8 cellular contexts compared by ENCODE assay signal in the genomic region with DNA sequence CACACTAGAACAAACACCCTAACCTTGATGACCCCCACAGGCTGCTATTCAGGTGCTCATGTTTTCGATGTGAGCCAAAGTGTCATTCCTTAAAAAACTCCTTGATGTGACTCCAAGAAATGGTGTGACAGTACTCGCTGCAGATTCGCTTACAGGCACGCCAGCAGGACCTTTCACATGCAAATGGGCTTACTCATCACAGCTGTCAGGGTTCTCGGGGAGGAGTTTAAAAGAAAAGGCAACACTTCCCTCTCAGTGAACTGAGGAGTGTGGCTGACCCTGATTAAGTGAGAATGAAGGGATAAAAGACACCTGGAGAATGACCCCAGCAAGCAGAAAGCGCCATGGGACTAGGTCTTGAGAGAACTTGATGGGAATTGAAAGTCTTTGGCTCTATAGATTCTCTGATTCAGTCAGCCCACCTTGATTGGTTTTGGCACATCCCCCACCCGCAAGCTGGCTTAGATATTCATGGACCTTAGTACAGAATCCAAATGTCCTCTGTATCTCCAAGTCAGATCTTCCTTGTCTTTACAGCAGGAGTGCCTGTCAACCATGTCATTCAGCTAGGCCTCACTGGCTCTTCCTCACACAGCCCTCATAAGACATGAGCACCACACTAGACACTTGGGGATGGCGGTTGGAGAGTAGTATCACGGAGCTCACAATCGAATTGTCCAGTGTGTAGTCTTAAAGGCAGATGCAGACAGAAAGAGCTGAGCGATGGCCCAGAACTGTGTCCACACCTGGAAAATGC.
DNase-seq lines count a peak whose midpoint lies in the region; ATAC-seq and TF ChIP-seq lines count a peak whose summit lies in the region.

No MANE protein-coding gene starts in this region.

- no peak for TF ChIP-seq CTCF in GM10248 (IDR thresholded peaks at IDR 0.05; ENCODE audit: control extremely low read depth, extremely low read depth, low read depth, missing control alignments)

- no peaks in the 10 kb centered on the region for H3K9me3 Mint-ChIP-seq in activated T-helper 2 cell treated with anti-CD3 and anti-CD28 coated beads, Interferon-gamma antibody, Interleukin-2, Interleukin-4, amounts not matched to agents 10 μg/mL and 5 μg/mL and 100 μg/mL, durations not matched to agents 14 hours and 24 hours and 36 hours
- no peaks in the 10 kb centered on the region for H3K9me3 Mint-ChIP-seq in activated CD4-positive, alpha-beta T cell treated with anti-CD3 and anti-CD28 coated beads, Interleukin-2, amount 10 ng/mL, durations not matched to agents 7 days and 5 days

- no peaks in the 10 kb centered on the region for H3K27me3 Mint-ChIP-seq in activated T-helper 2 cell treated with anti-CD3 and anti-CD28 coated beads, Interferon-gamma antibody, Interleukin-2, Interleukin-4, amounts not matched to agents 10 μg/mL and 5 μg/mL and 100 μg/mL, durations not matched to agents 14 hours and 24 hours and 36 hours (ENCODE audit: low read depth)
- H3K27me3 Mint-ChIP-seq in activated CD4-positive, alpha-beta T cell treated with anti-CD3 and anti-CD28 coated beads, Interleukin-2, amount 10 ng/mL, durations not matched to agents 7 days and 5 days: no peaks in the 10 kb centered on the region

- peak overlapping the region; percentile 67 for H3K27ac Mint-ChIP-seq in activated T-helper 2 cell treated with anti-CD3 and anti-CD28 coated beads, Interferon-gamma antibody, Interleukin-2, Interleukin-4, amounts not matched to agents 10 μg/mL and 5 μg/mL and 100 μg/mL, durations not matched to agents 14 hours and 24 hours and 36 hours
- H3K27ac Mint-ChIP-seq in activated CD4-positive, alpha-beta T cell treated with anti-CD3 and anti-CD28 coated beads, Interleukin-2, amount 10 ng/mL, durations not matched to agents 7 days and 5 days: no peak overlapping the region

- H3K4me3 Mint-ChIP-seq in activated T-helper 2 cell treated with anti-CD3 and anti-CD28 coated beads, Interferon-gamma antibody, Interleukin-2, Interleukin-4, amounts not matched to agents 10 μg/mL and 5 μg/mL and 100 μg/mL, durations not matched to agents 14 hours and 24 hours and 36 hours (ENCODE audit: low read depth): no peak overlapping the region
- H3K4me3 Mint-ChIP-seq in activated CD4-positive, alpha-beta T cell treated with anti-CD3 and anti-CD28 coated beads, Interleukin-2, amount 10 ng/mL, durations not matched to agents 7 days and 5 days: no peak overlapping the region

- intact Hi-C loops in activated T-helper 2 cell treated with anti-CD3 and anti-CD28 coated beads, Interferon-gamma antibody, Interleukin-2, Interleukin-4, amounts not matched to agents 10 μg/mL and 5 μg/mL and 100 μg/mL, durations not matched to agents 14 hours and 24 hours and 36 hours (cut with micrococcal nuclease): loop anchor here (10.0 kb wide), 1 partner anchor 53 kb away; no protein-coding TSS in a partner anchor

- no peaks in the 10 kb centered on the region for H3K9me3 ChIP-seq in mesodermal cell (ENCODE audit: control insufficient read depth, low read length)

- peak overlapping the region; percentile 81 for H3K27ac ChIP-seq in mesodermal cell (ENCODE audit: low read depth, low read length, severe bottlenecking)

- CTCF ChIA-PET in GM10248 (lab: Yijun Ruan, JAX): interaction anchor here (0.6 to 6.2 kb wide), 16 partner anchors 10 to 144 kb away, joined by 3 to 48 read pairs (median 4); a partner anchor contains a TSS
- CTCF ChIA-PET in activated CD4-positive, alpha-beta T cell treated with anti-CD3 and anti-CD28 coated beads, Interleukin-2, amount 10 ng/mL, durations not matched to agents 7 days and 5 days (lab: Charles Lee): interaction anchor here (0.5 to 2.5 kb wide), 4 partner anchors 16 to 428 kb away, joined by 4 to 10 read pairs (median 4); no protein-coding TSS in a partner anchor

- peaks cover 20% of the 10 kb centered on the region for H3K4me1 Mint-ChIP-seq in activated T-helper 2 cell treated with anti-CD3 and anti-CD28 coated beads, Interferon-gamma antibody, Interleukin-2, Interleukin-4, amounts not matched to agents 10 μg/mL and 5 μg/mL and 100 μg/mL, durations not matched to agents 14 hours and 24 hours and 36 hours (ENCODE audit: low read depth)
- peaks cover 18% of the 10 kb centered on the region for H3K4me1 Mint-ChIP-seq in activated CD4-positive, alpha-beta T cell treated with anti-CD3 and anti-CD28 coated beads, Interleukin-2, amount 10 ng/mL, durations not matched to agents 7 days and 5 days

- 21% methylated on average over 6 to 7 of the region's 11 CpGs for WGBS in mesodermal cell (ENCODE audit: insufficient coverage in 2 of 2), 2 experiments

- H3K36me3 Mint-ChIP-seq in activated T-helper 2 cell treated with anti-CD3 and anti-CD28 coated beads, Interferon-gamma antibody, Interleukin-2, Interleukin-4, amounts not matched to agents 10 μg/mL and 5 μg/mL and 100 μg/mL, durations not matched to agents 14 hours and 24 hours and 36 hours (ENCODE audit: low read depth): peaks cover 15% of the 10 kb centered on the region
- peaks cover 11% of the 10 kb centered on the region for H3K36me3 Mint-ChIP-seq in activated CD4-positive, alpha-beta T cell treated with anti-CD3 and anti-CD28 coated beads, Interleukin-2, amount 10 ng/mL, durations not matched to agents 7 days and 5 days (ENCODE audit: low read depth)

- POLR2A ChIA-PET in GM10248 (lab: Yijun Ruan, JAX): no interaction called here
- POLR2A ChIA-PET in activated CD4-positive, alpha-beta T cell treated with anti-CD3 and anti-CD28 coated beads, Interleukin-2, amount 10 ng/mL, durations not matched to agents 7 days and 5 days (lab: Charles Lee): interaction anchor here (0.5 kb wide), 1 partner anchor 7 kb away, joined by 5 read pairs; no protein-coding TSS in a partner anchor

- H3K4me1 ChIP-seq in mesodermal cell (ENCODE audit: control insufficient read depth, insufficient read depth, low read length, poor library complexity, severe bottlenecking): peaks cover 27% of the 10 kb centered on the region

- DNase-seq in GM10248 (ENCODE audit: extremely low spot score) (peak; percentile 73), OCI-M1 (lab: John Stamatoyannopoulos, UW) (no peak)
- no peak for DNase-seq in activated T-helper 2 cell treated with anti-CD3 and anti-CD28 coated beads, Interferon-gamma antibody, Interleukin-2, Interleukin-4, amounts not matched to agents 10 μg/mL and 5 μg/mL and 100 μg/mL, durations not matched to agents 14 hours and 24 hours and 36 hours (ENCODE audit: low spot score)
- no peak for DNase-seq in activated CD4-positive, alpha-beta T cell treated with anti-CD3 and anti-CD28 coated beads, Interleukin-2, amount 10 ng/mL, durations not matched to agents 7 days and 5 days

- peak; percentile 60 for ATAC-seq in HG02678 (IDR thresholded peaks at IDR 0.05; ENCODE audit: unreplicated experiment)
- no peak for ATAC-seq in GM21529 (IDR thresholded peaks at IDR 0.05; ENCODE audit: unreplicated experiment)
- no peak for ATAC-seq in HG02759 (IDR thresholded peaks at IDR 0.05; ENCODE audit: unreplicated experiment)

- peaks cover 15% of the 10 kb centered on the region for H3K36me3 ChIP-seq in mesodermal cell (ENCODE audit: control insufficient read depth, insufficient read depth, low read length)

- H3K4me3 ChIP-seq in mesodermal cell (ENCODE audit: extremely low read depth, insufficient read depth, low read length, poor library complexity, severe bottlenecking): no peak overlapping the region
